ENCODE assay signal across 17 cellular contexts in the genomic region with DNA sequence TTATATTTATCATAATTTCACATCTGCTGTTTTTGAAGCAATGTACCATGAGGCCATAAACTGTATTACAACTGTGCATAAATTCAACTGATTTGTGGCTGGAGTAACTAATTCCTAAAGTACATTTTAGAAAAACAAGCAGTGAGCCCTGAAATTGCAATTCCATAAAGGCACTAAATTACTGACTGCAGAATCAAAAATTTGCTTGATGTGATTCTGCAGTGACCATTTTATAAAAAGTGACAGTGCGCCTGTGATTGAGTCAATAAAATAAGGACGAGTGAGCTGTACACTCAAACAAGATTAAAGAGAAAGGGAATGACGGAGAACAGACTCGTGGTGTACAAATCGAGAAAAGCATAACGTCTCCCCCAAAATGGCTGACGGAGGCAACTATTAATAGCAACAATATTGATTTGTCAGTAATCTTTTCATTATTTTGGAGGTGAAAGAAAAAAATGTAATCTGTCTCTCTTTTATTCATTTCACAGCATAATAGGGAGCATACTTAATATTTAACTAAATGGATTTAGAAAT.
A peak's percentile ranks its signal among the peaks of the same experiment; 100 is the strongest.
DNase-seq lines count a peak whose midpoint lies in the region; ATAC-seq and TF ChIP-seq lines count a peak whose summit lies in the region.
"Had no signal": no experiment of that assay in that cellular context is flagged by ENCODE, and none has a peak within 500 bp of the region (broad histone marks: within the 10 kb centered on the region; RNA-seq: fewer than 3 reads in every experiment).

No MANE protein-coding gene starts in this region.

- 4% methylated on average over 7 of the region's 7 CpGs for WGBS in SK-N-SH (ENCODE audit: low lambda C conversion rate)
- 54 to 58% methylated on average over 7 of the region's 7 CpGs for WGBS in body of pancreas, 2 donors

- H3K27me3 Mint-ChIP-seq in HFFc6 (ENCODE audit: insufficient read depth): peaks cover 10% of the 10 kb centered on the region; the same call in 1 of the 2 replicates
- H3K27me3 Mint-ChIP-seq: CD4-positive, alpha-beta memory T cell had no signal

- no peaks in the 10 kb centered on the region for H3K9me3 Mint-ChIP-seq in HFFc6

- peaks cover 8% of the 10 kb centered on the region for H3F3A ChIP-seq in SK-N-SH (replicated peaks; ENCODE audit: insufficient read depth)

- TF ChIP-seq POLR2A in body of pancreas (IDR thresholded peaks at IDR 0.05): no peak

- TF ChIP-seq CTCF in BE2C (IDR thresholded peaks at IDR 0.05; ENCODE audit: low read depth, low read length): no peak
- peak; percentile 10; the same call in 1 of the 2 replicates for TF ChIP-seq CTCF in HFFc6 (IDR thresholded peaks at IDR 0.05)
- no peak for TF ChIP-seq CTCF in SK-N-SH (IDR thresholded peaks at IDR 0.05)
- no peak for TF ChIP-seq CTCF in body of pancreas (IDR thresholded peaks at IDR 0.05)

- peak overlapping the region; percentile 71 for H2AFZ ChIP-seq in SK-N-SH (ENCODE audit: low read depth)
- H2AFZ ChIP-seq: PC-9 had no signal

- no peak overlapping the region for H3K27ac Mint-ChIP-seq in HFFc6
- H3K27ac Mint-ChIP-seq: CD4-positive, alpha-beta memory T cell had no signal

- H3K27me3 ChIP-seq in BE2C (no peaks in the 10 kb centered on the region), SK-N-SH (ENCODE audit: insufficient read depth) (no peaks in the 10 kb centered on the region), body of pancreas (no peaks in the 10 kb centered on the region)

- H3K4me1 ChIP-seq in BE2C: peaks cover 45% of the 10 kb centered on the region
- peaks cover 3 to 40% of the 10 kb centered on the region in 2 experiments; a peak in 2 of 4 replicates for H3K4me1 ChIP-seq in SK-N-SH (ENCODE audit: control insufficient read depth in 1 of 2, insufficient read depth in 2 of 2, low read depth in 1 of 2, low read length in 1 of 2)
- no peaks in the 10 kb centered on the region for H3K4me1 ChIP-seq in body of pancreas
- H3K4me1 ChIP-seq: HAP-1, SJCRH30 had no signal

- TF ChIP-seq RAD21 in SK-N-SH (IDR thresholded peaks at IDR 0.05; ENCODE audit: low read length): peak; percentile 39

- peak in 1 of 2 experiments; percentile 63; a peak in 2 of 4 replicates for TF ChIP-seq EP300 in SK-N-SH (IDR thresholded peaks at IDR 0.05; ENCODE audit: borderline replicate concordance in 1 of 2, low read depth in 1 of 2, low read length in 1 of 2)

- no peaks in the 10 kb centered on the region for H3K4me1 Mint-ChIP-seq in HFFc6 (ENCODE audit: low read depth)
- H3K4me1 Mint-ChIP-seq: CD4-positive, alpha-beta memory T cell had no signal

- H3K9me2 ChIP-seq in SK-N-SH: no peaks in the 10 kb centered on the region

- H3K79me2 ChIP-seq in SK-N-SH (ENCODE audit: insufficient read depth): no peaks in the 10 kb centered on the region

- no peaks in the 10 kb centered on the region for H3K36me3 Mint-ChIP-seq in HFFc6 (ENCODE audit: low read depth)
- H3K36me3 Mint-ChIP-seq: CD4-positive, alpha-beta memory T cell had no signal

- H3K4me3 Mint-ChIP-seq in HFFc6: no peak overlapping the region
- H3K4me3 Mint-ChIP-seq: CD4-positive, alpha-beta memory T cell had no signal

- POLR2A ChIA-PET in SK-N-SH (lab: Yijun Ruan, JAX): interaction anchor here (0.9 to 2.5 kb wide), 9 partner anchors 13 to 659 kb away, joined by 3 to 26 read pairs (median 5); partner anchors contain the start of gene MEIS2

- peak; percentile 60 for DNase-seq in BE2C
- DNase-seq in HFFc6: no peak
- DNase-seq in SK-N-SH: peak; percentile 7
- DNase-seq in left kidney (ENCODE audit: low read depth, low spot score): peak; percentile 44
- no peak for DNase-seq in body of pancreas
- no peak for DNase-seq in activated CD8-positive, alpha-beta memory T cell treated with anti-CD3 and anti-CD28 coated beads for 24 hours
- no peak for DNase-seq in ecto neural progenitor cell (ENCODE audit: low spot score)
- DNase-seq: CD4-positive, alpha-beta memory T cell; GDM1; NCI-H146; NCI-H2107; NCI-H748 treated with DMSO at 0.1 percent for 48 hours; PC-9; SJCRH30 had no signal

- no peak for ATAC-seq in body of pancreas
- ATAC-seq: GM12878 had no signal

- H3K27ac ChIP-seq in SK-N-SH (ENCODE audit: low read depth in 2 of 2, low read length in 1 of 2) (peak overlapping the region; percentile 36 to 100; a peak in 3 of 4 replicates), body of pancreas (no peak overlapping the region)
- H3K27ac ChIP-seq: HL-60, PC-9, SJCRH30 had no signal

- H3K4me2 ChIP-seq in SK-N-SH: peak overlapping the region; percentile 14; the same call in 1 of the 2 replicates
- H3K4me2 ChIP-seq: PC-9 had no signal

- intact Hi-C loops in body of pancreas (cut with DNase I): no loop called here

- H3K36me3 ChIP-seq in BE2C (no peaks in the 10 kb centered on the region), SK-N-SH (replicated peaks in 1 of 2; ENCODE audit: control insufficient read depth in 1 of 2, insufficient read depth in 2 of 2, low read length in 1 of 2) (no peaks in the 10 kb centered on the region), body of pancreas (replicated peaks in 1 of 2; ENCODE audit: insufficient read depth in 1 of 2, low read depth in 2 of 2) (no peaks in the 10 kb centered on the region)
- H3K36me3 ChIP-seq: HAP-1, SJCRH30 had no signal

- CTCF ChIA-PET in SK-N-SH (lab: Yijun Ruan, JAX): interaction anchor here (0.9 to 5.6 kb wide), 9 partner anchors 88 to 658 kb away, joined by 3 to 42 read pairs (median 3); no protein-coding TSS in a partner anchor

- peak overlapping the region; percentile 39 for H3K4me3 ChIP-seq in BE2C (ENCODE audit: low read depth, low read length)
- H3K4me3 ChIP-seq in SK-N-SH (ENCODE audit: low read depth in 2 of 2, low read length in 1 of 2): peak overlapping the region in 1 of 2 experiments; percentile 35; a peak in 2 of 4 replicates
- H3K4me3 ChIP-seq in body of pancreas: no peak overlapping the region
- H3K4me3 ChIP-seq: GM12878, HAP-1, PC-9, SJCRH30 had no signal

- no peak overlapping the region for H3K9ac ChIP-seq in SK-N-SH

- H4K20me1 ChIP-seq in SK-N-SH (ENCODE audit: insufficient read depth): no peaks in the 10 kb centered on the region

- no peaks in the 10 kb centered on the region for H3K9me3 ChIP-seq in BE2C
- no peaks in the 10 kb centered on the region for H3K9me3 ChIP-seq in SK-N-SH
- H3K9me3 ChIP-seq in body of pancreas: no peaks in the 10 kb centered on the region
- H3K9me3 ChIP-seq: HAP-1, SJCRH30 had no signal

TF ChIP-seq in SK-N-SH, 30 proteins besides CTCF, POLR2A, EP300 and RAD21 (continues in another document):
- TF ChIP-seq, protein P1, sequence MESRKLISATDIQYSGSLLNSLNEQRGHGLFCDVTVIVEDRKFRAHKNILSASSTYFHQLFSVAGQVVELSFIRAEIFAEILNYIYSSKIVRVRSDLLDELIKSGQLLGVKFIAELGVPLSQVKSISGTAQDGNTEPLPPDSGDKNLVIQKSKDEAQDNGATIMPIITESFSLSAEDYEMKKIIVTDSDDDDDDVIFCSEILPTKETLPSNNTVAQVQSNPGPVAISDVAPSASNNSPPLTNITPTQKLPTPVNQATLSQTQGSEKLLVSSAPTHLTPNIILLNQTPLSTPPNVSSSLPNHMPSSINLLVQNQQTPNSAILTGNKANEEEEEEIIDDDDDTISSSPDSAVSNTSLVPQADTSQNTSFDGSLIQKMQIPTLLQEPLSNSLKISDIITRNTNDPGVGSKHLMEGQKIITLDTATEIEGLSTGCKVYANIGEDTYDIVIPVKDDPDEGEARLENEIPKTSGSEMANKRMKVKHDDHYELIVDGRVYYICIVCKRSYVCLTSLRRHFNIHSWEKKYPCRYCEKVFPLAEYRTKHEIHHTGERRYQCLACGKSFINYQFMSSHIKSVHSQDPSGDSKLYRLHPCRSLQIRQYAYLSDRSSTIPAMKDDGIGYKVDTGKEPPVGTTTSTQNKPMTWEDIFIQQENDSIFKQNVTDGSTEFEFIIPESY (IDR thresholded peaks at IDR 0.05; ENCODE audit: borderline replicate concordance, low read depth): no peak
- TF ChIP-seq MEF2A (IDR thresholded peaks at IDR 0.05; ENCODE audit: borderline replicate concordance, low read depth) (no peak), GATA2 (CRISPR knock-in tag; IDR thresholded peaks at IDR 0.05) (peak; percentile 76; the same call in 1 of the 2 replicates), POLR2AphosphoS5 (IDR thresholded peaks at IDR 0.05; ENCODE audit: low read depth, low read length) (no peak; the same call in 1 of the 2 replicates), JUND (IDR thresholded peaks at IDR 0.05) (no peak), EZH2phosphoT487 (IDR thresholded peaks at IDR 0.05; ENCODE audit: borderline replicate concordance, low read depth) (no peak), USF2 (IDR thresholded peaks at IDR 0.05; ENCODE audit: borderline replicate concordance, low read depth, low read length) (no peak), GABPA (IDR thresholded peaks at IDR 0.05; ENCODE audit: low read depth) (no peak), YY1 (IDR thresholded peaks at IDR 0.05; ENCODE audit: low read depth) (no peak; the same call in 1 of the 2 replicates), TEAD4 (IDR thresholded peaks at IDR 0.05; ENCODE audit: borderline replicate concordance, insufficient read depth) (0 out of 2 replicates have a peak, but pooled peaks have one; percentile 6), USF1 (IDR thresholded peaks at IDR 0.05; ENCODE audit: borderline replicate concordance, low read depth) (no peak), FOXM1 (IDR thresholded peaks at IDR 0.05; ENCODE audit: low read depth) (no peak), MXI1 (IDR thresholded peaks at IDR 0.05; ENCODE audit: low read depth, low read length) (no peak)
- TF ChIP-seq, protein P2, sequence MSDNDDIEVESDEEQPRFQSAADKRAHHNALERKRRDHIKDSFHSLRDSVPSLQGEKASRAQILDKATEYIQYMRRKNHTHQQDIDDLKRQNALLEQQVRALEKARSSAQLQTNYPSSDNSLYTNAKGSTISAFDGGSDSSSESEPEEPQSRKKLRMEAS (IDR thresholded peaks at IDR 0.05; ENCODE audit: low read depth): no peak

Comparison
In these comparisons a context has a peak if more than half of its experiments do, and no peak if none do; other contexts are left out.
1. DNase-seq: peak in BE2C (single experiment), SK-N-SH (single experiment) and left kidney (single experiment); none in HFFc6 (single experiment), body of pancreas (0 of 4), activated CD8-positive, alpha-beta memory T cell treated with anti-CD3 and anti-CD28 coated beads for 24 hours (single experiment) and ecto neural progenitor cell (single experiment).
2. H3K27ac ChIP-seq: peak in SK-N-SH (2 of 2); none in body of pancreas (0 of 4).